In genomic region chr10:84523509-84523908, GRCh38 we compare ENCODE assay signal across 16 cellular contexts.
DNase-seq lines count a peak whose midpoint lies in the region; ATAC-seq, FAIRE-seq and TF ChIP-seq lines count a peak whose summit lies in the region.
"Had no signal": no experiment of that assay in that cellular context is flagged by ENCODE, and none has a peak within 500 bp of the region (broad histone marks: within the 10 kb centered on the region; RNA-seq: fewer than 3 reads in every experiment).

No MANE protein-coding gene starts in this region.

- no peaks in the 10 kb centered on the region for H3K9me1 ChIP-seq in K562 (ENCODE audit: control insufficient read depth, insufficient read depth, low read length)

- peaks cover 20% of the 10 kb centered on the region for H3K36me3 Mint-ChIP-seq in GM23338 (ENCODE audit: low read depth)
- H3K36me3 Mint-ChIP-seq: natural killer cell treated with Interleukin-12 subunit alpha and Interleukin-12 subunit beta and Interleukin-15 and Interleukin-18, amount 100 ng/mL, for 72 hours had no signal

- H3F3A ChIP-seq in GM23338 (replicated peaks; ENCODE audit: low read depth) = no peaks in the 10 kb centered on the region

- H3K79me1 ChIP-seq in mesenchymal stem cell (replicated peaks; ENCODE audit: low read length, poor library complexity, severe bottlenecking) = no peaks in the 10 kb centered on the region

- H2BK5ac ChIP-seq in mesenchymal stem cell (ENCODE audit: low read depth, low read length, poor library complexity, severe bottlenecking) = no peak overlapping the region

- H3K27ac ChIP-seq in GM23338 (ENCODE audit: low read depth) (no peak overlapping the region), K562 (ENCODE audit: extremely low read depth, low read depth, low read length) (no peak overlapping the region), mesenchymal stem cell (ENCODE audit: low read length, poor library complexity, severe bottlenecking) (no peak overlapping the region), vagina (no peak overlapping the region)
- H3K27ac ChIP-seq: esophagus muscularis mucosa, right atrium auricular region had no signal

- H3K4ac ChIP-seq in mesenchymal stem cell (ENCODE audit: low read depth in 1 of 2, low read length in 2 of 2) = no peak overlapping the region

- WGBS in K562 (ENCODE audit: insufficient coverage, low coverage, missing lambda C conversion rate) = 13% methylated on average over 5 of the region's 5 CpGs
- WGBS in mesenchymal stem cell = 62% methylated on average over 5 of the region's 5 CpGs

- peak overlapping the region in 1 of 2 experiments; percentile 24 for H3K18ac ChIP-seq in mesenchymal stem cell (ENCODE audit: low read depth in 1 of 2, low read length in 2 of 2)

- ATAC-seq in GM23338 = peak; percentile 33; the same call in 2 of the 3 replicates
- no peak for ATAC-seq in K562
- ATAC-seq: natural killer cell treated with Interleukin-12 subunit alpha and Interleukin-12 subunit beta and Interleukin-15 and Interleukin-18, amount 100 ng/mL, for 72 hours had no signal

- DNase-seq in GM23338 (ENCODE audit: low spot score) (no peak), NCI-H1105 treated with DMSO at 0.1 percent for 48 hours (lab: John Stamatoyannopoulos, UW) (peak; percentile 7), K562 (ENCODE audit: extremely low read depth in 1 of 4, low spot score in 3 of 4) (peak in 1 of 4 experiments; percentile 44), mesenchymal stem cell (no peak), cortex of kidney (lab: John Stamatoyannopoulos, UW) (no peak), vagina (ENCODE audit: extremely low spot score in 2 of 2) (no peak)
- no peak for DNase-seq in activated CD4-positive, alpha-beta T cell treated with anti-CD3 and anti-CD28 coated beads for 4 hours
- DNase-seq: activated B cell treated with CpG ODN at 0.5 μM for 24 hours; activated naive CD8-positive, alpha-beta T cell treated with anti-CD3 and anti-CD28 coated beads, Interleukin-2, amount 10 ng/mL, durations not matched to agents 7 days and 5 days; CD4-positive, CD25-positive, alpha-beta regulatory T cell; GOT3; NCI-H1694 treated with DMSO at 0.1 percent for 48 hours; stimulated activated CD4-positive, alpha-beta T cell treated with anti-CD3 and anti-CD28 coated beads, Interleukin-2, amount 100 ng/mL, for 48 hours had no signal

- POLR2A ChIA-PET in K562 (lab: Yijun Ruan, JAX) = interaction anchor here (0.6 to 0.8 kb wide), 2 partner anchors 8 to 21 kb away, joined by 3 read pairs; no protein-coding TSS in a partner anchor

- no peak overlapping the region for H3K14ac ChIP-seq in mesenchymal stem cell (ENCODE audit: low read length in 2 of 2)

- intact Hi-C loops in K562 (cut with micrococcal nuclease) = no loop called here
- intact Hi-C loops in vagina (cut with DNase I) = no loop called here

- no peak for FAIRE-seq in K562 (lab: Jason Lieb, UNC)

- H3K4me3 ChIP-seq in GM23338 (no peak overlapping the region), K562 (no peak overlapping the region), mesenchymal stem cell (ENCODE audit: insufficient read depth in 1 of 2, low read depth in 1 of 2, low read length in 2 of 2) (no peak overlapping the region), vagina (no peak overlapping the region)
- H3K4me3 ChIP-seq: esophagus muscularis mucosa, right atrium auricular region had no signal

- no peak overlapping the region for H3K4me2 ChIP-seq in GM23338
- H3K4me2 ChIP-seq in K562 (ENCODE audit: insufficient read depth, low read length) = no peak overlapping the region; the same call in 1 of the 2 replicates
- peak overlapping the region; percentile 11 for H3K4me2 ChIP-seq in mesenchymal stem cell (ENCODE audit: low read length, poor library complexity, severe bottlenecking)

- peaks cover 3% of the 10 kb centered on the region for H3K27me3 Mint-ChIP-seq in GM23338 (ENCODE audit: insufficient read depth, low read depth, poor library complexity)
- H3K27me3 Mint-ChIP-seq: CD4-positive, CD25-positive, alpha-beta regulatory T cell; natural killer cell treated with Interleukin-12 subunit alpha and Interleukin-12 subunit beta and Interleukin-15 and Interleukin-18, amount 100 ng/mL, for 72 hours had no signal

- H3K9me3 Mint-ChIP-seq in GM23338 = peaks cover 21% of the 10 kb centered on the region
- H3K9me3 Mint-ChIP-seq: natural killer cell treated with Interleukin-12 subunit alpha and Interleukin-12 subunit beta and Interleukin-15 and Interleukin-18, amount 100 ng/mL, for 72 hours had no signal

- no peaks in the 10 kb centered on the region for H3K27me3 ChIP-seq in GM23338 (ENCODE audit: insufficient read depth)
- no peaks in the 10 kb centered on the region for H3K27me3 ChIP-seq in K562 (ENCODE audit: control insufficient read depth in 2 of 2, insufficient read depth in 2 of 2, low read length in 2 of 2)
- H3K27me3 ChIP-seq in mesenchymal stem cell (ENCODE audit: control insufficient read depth in 1 of 2, insufficient read depth in 1 of 2, low read length in 2 of 2) = no peaks in the 10 kb centered on the region
- H3K27me3 ChIP-seq in vagina = no peaks in the 10 kb centered on the region
- H3K27me3 ChIP-seq: esophagus muscularis mucosa, right atrium auricular region had no signal

- CTCF ChIA-PET in K562 (lab: Yijun Ruan, JAX; ENCODE audit: low intra/inter-chr PET ratio) = no interaction called here

- no peak overlapping the region for H2BK15ac ChIP-seq in mesenchymal stem cell (ENCODE audit: low read depth, poor library complexity, severe bottlenecking)

- H3K27ac Mint-ChIP-seq in GM23338 = no peak overlapping the region
- H3K27ac Mint-ChIP-seq: activated B cell treated with CpG ODN at 0.5 μM for 24 hours; activated naive CD8-positive, alpha-beta T cell treated with anti-CD3 and anti-CD28 coated beads, Interleukin-2, amount 10 ng/mL, durations not matched to agents 7 days and 5 days; natural killer cell treated with Interleukin-12 subunit alpha and Interleukin-12 subunit beta and Interleukin-15 and Interleukin-18, amount 100 ng/mL, for 72 hours had no signal

- no peak for TF ChIP-seq EP300 in K562 (IDR thresholded peaks at IDR 0.05; ENCODE audit: low read length)

- peaks cover 29% of the 10 kb centered on the region for H3K4me1 Mint-ChIP-seq in GM23338
- H3K4me1 Mint-ChIP-seq: activated B cell treated with CpG ODN at 0.5 μM for 24 hours had no signal

- H3K4me3 Mint-ChIP-seq in GM23338 = no peak overlapping the region
- H3K4me3 Mint-ChIP-seq: activated B cell treated with CpG ODN at 0.5 μM for 24 hours; activated naive CD8-positive, alpha-beta T cell treated with anti-CD3 and anti-CD28 coated beads, Interleukin-2, amount 10 ng/mL, durations not matched to agents 7 days and 5 days; CD4-positive, CD25-positive, alpha-beta regulatory T cell; natural killer cell treated with Interleukin-12 subunit alpha and Interleukin-12 subunit beta and Interleukin-15 and Interleukin-18, amount 100 ng/mL, for 72 hours had no signal

- TF ChIP-seq POLR2A in K562 (conservative IDR thresholded peaks at IDR 0.05) = no peak
- TF ChIP-seq POLR2A in vagina (IDR thresholded peaks at IDR 0.05) = no peak

- H2AFZ ChIP-seq in GM23338 (no peak overlapping the region), K562 (ENCODE audit: low read depth, low read length) (no peak overlapping the region), mesenchymal stem cell (ENCODE audit: low read depth, low read length) (no peak overlapping the region)

- H3K36me3 ChIP-seq in GM23338 (ENCODE audit: insufficient read depth) (no peaks in the 10 kb centered on the region), K562 (ENCODE audit: control insufficient read depth, insufficient read depth, low read length) (no peaks in the 10 kb centered on the region), mesenchymal stem cell (ENCODE audit: control insufficient read depth in 1 of 2, insufficient read depth in 2 of 2, low read depth in 1 of 2, low read length in 2 of 2) (no peaks in the 10 kb centered on the region), vagina (no peaks in the 10 kb centered on the region)
- H3K36me3 ChIP-seq: esophagus muscularis mucosa, right atrium auricular region had no signal

- no peak overlapping the region for H2BK12ac ChIP-seq in mesenchymal stem cell (ENCODE audit: low read length in 2 of 2)

- no peak for TF ChIP-seq RAD21 in K562 (CRISPR knock-in tag; conservative IDR thresholded peaks at IDR 0.05 in 1 of 2, IDR thresholded peaks at IDR 0.05 in 1 of 2)

- no peak overlapping the region for H3K9ac ChIP-seq in K562 (ENCODE audit: insufficient read depth in 1 of 2, low read depth in 2 of 2, low read length in 2 of 2)
- H3K9ac ChIP-seq in mesenchymal stem cell (ENCODE audit: low read length) = no peak overlapping the region

- BruUV-seq in K562 (replicated peaks; lab: Mats Ljungman, UMichigan) = no TSS peak

- H3K79me2 ChIP-seq in GM23338 (replicated peaks; ENCODE audit: insufficient read depth) (no peaks in the 10 kb centered on the region), K562 (ENCODE audit: control insufficient read depth, insufficient read depth, low read length) (no peaks in the 10 kb centered on the region)

- no peak overlapping the region for H2AK5ac ChIP-seq in mesenchymal stem cell (ENCODE audit: low read length, severe bottlenecking)

- in situ Hi-C loops in K562 (cut with MboI) = no loop called here

- H3K4me1 ChIP-seq in GM23338 (ENCODE audit: insufficient read depth) (peaks cover 24% of the 10 kb centered on the region), K562 (replicated peaks in 1 of 2; ENCODE audit: control insufficient read depth in 2 of 2, insufficient read depth in 2 of 2, low read length in 2 of 2) (peaks cover 0 to 11% of the 10 kb centered on the region in 2 experiments; a peak in 3 of 5 replicates), mesenchymal stem cell (ENCODE audit: control insufficient read depth, insufficient read depth, low read depth, low read length) (peaks cover 8% of the 10 kb centered on the region), vagina (no peaks in the 10 kb centered on the region)
- H3K4me1 ChIP-seq: esophagus muscularis mucosa, right atrium auricular region had no signal

- H2BK120ac ChIP-seq in mesenchymal stem cell (ENCODE audit: low read depth, low read length) = no peak overlapping the region

- no peaks in the 10 kb centered on the region for H3K9me2 ChIP-seq in GM23338 (ENCODE audit: insufficient read depth)

- H4K20me1 ChIP-seq in GM23338 (replicated peaks; ENCODE audit: insufficient read depth) (no peaks in the 10 kb centered on the region), K562 (replicated peaks; ENCODE audit: control insufficient read depth, insufficient read depth, low read length) (no peaks in the 10 kb centered on the region)

- no peak overlapping the region for H4K8ac ChIP-seq in mesenchymal stem cell (ENCODE audit: low read length)

- TF ChIP-seq CTCF in GM23338 (conservative IDR thresholded peaks at IDR 0.05; ENCODE audit: low read depth in 2 of 2) = no peak
- no peak for TF ChIP-seq CTCF in K562 (IDR thresholded peaks at IDR 0.05 in 2 of 3, conservative IDR thresholded peaks at IDR 0.05 in 1 of 3; ENCODE audit: insufficient read depth in 2 of 3, low read depth in 1 of 3, low read length in 3 of 3)
- TF ChIP-seq CTCF in vagina (IDR thresholded peaks at IDR 0.05) = no peak

- H3K9me3 ChIP-seq in K562 (replicated peaks; ENCODE audit: control insufficient read depth, insufficient read depth, low read depth, low read length) (peaks cover 4% of the 10 kb centered on the region; the same call in 1 of the 2 replicates), mesenchymal stem cell (ENCODE audit: control insufficient read depth, low read length) (peaks cover 6% of the 10 kb centered on the region), vagina (no peaks in the 10 kb centered on the region)

- no peak overlapping the region for H4K91ac ChIP-seq in mesenchymal stem cell (ENCODE audit: low read length)

- H3K23ac ChIP-seq in mesenchymal stem cell (ENCODE audit: low read length in 2 of 2) = no peak overlapping the region
